In the genomic region with DNA sequence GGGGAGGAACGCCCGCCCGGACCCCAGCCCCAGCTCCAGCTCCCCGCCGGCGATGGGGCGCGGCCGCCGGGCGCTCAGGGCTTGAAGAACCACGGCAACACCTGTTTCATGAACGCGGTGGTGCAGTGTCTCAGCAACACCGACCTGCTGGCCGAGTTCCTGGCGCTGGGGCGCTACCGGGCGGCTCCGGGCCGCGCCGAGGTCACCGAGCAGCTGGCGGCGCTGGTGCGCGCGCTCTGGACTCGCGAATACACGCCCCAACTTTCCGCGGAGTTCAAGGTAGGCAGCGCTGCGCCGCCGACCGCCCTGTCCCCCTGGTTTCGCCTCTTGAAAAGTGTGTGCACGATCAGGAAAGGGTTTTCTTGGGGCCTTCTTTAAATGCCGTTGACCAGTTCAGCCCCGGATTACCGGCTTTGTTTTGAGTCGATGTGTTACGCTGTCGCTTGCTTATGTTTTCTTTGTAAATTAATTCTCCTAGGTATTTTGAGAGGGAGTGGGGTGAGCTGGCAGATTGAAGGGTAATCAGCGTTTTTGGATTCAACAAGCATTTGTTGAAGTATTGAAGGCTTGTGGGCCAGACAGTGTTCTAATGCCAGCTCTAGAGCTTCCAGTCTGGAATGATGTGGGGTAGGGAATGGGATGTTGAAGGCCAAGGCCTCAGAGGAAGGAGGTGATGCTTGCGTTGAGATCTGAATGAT, we compare ENCODE assay signal across 8 cellular contexts. TPM values are rescaled to one million over a fixed set of nuclear protein-coding genes. Genes with fewer than 3 reads are reported as not detected.
DNase-seq lines count a peak whose midpoint lies in the region; ATAC-seq and TF ChIP-seq lines count a peak whose summit lies in the region.

No MANE protein-coding gene starts in this region.

- H3K27ac ChIP-seq in KMS-11 (no peak overlapping the region), trophoblast cell (ENCODE audit: low read depth, low read length) (peak overlapping the region; percentile 86)

- H3K23ac ChIP-seq in trophoblast cell (ENCODE audit: low read length): no peak overlapping the region

- H2BK5ac ChIP-seq in trophoblast cell (ENCODE audit: low read depth, low read length, poor library complexity): peak overlapping the region; percentile 65

- H3K4me2 ChIP-seq in KMS-11: peak overlapping the region; percentile 54; the same call in 1 of the 2 replicates
- peak overlapping the region; percentile 95 for H3K4me2 ChIP-seq in trophoblast cell (ENCODE audit: low read length)

- intact Hi-C loops in posterior vena cava (cut with DNase I): no loop called here

- H3K79me2 ChIP-seq in KMS-11 (ENCODE audit: insufficient read depth, low read depth): no peaks in the 10 kb centered on the region
- H3K79me2 ChIP-seq in trophoblast cell (ENCODE audit: control insufficient read depth, insufficient read depth, low read length, poor library complexity): peaks cover 15% of the 10 kb centered on the region

- peak overlapping the region; percentile 82 for H2BK120ac ChIP-seq in trophoblast cell (ENCODE audit: insufficient read depth, low read length, poor library complexity)

- no peak overlapping the region; the same call in 1 of the 2 replicates for H3K9ac ChIP-seq in KMS-11
- H3K9ac ChIP-seq in trophoblast cell (ENCODE audit: low read length): peak overlapping the region; percentile 84

- H2AK5ac ChIP-seq in trophoblast cell (ENCODE audit: low read length): no peak overlapping the region

- H3K27me3 ChIP-seq in KMS-11 (ENCODE audit: insufficient read depth, low read depth) (no peaks in the 10 kb centered on the region), trophoblast cell (ENCODE audit: insufficient read depth, low read length) (no peaks in the 10 kb centered on the region)

- H3K79me1 ChIP-seq in trophoblast cell (ENCODE audit: low read length): peaks cover 26% of the 10 kb centered on the region

- DNase-seq in GM03348 (ENCODE audit: low spot score): peak; percentile 16
- peak; percentile 67 for DNase-seq in activated CD8-positive, alpha-beta memory T cell treated with anti-CD3 and anti-CD28 coated beads, Interleukin-2, amount 50 U/mL, for 48 hours
- DNase-seq in glomerular visceral epithelial cell (ENCODE audit: extremely low spot score): peak; percentile 68
- DNase-seq in trophoblast cell: peak; percentile 45 to 57
- no peak for DNase-seq in posterior vena cava (ENCODE audit: low spot score)
- DNase-seq in central memory CD4-positive, alpha-beta T cell: no peak

- peak overlapping the region; percentile 26 for H4K12ac ChIP-seq in trophoblast cell (ENCODE audit: low read depth, low read length)

- H2AFZ ChIP-seq in KMS-11 (ENCODE audit: low read depth) (peak overlapping the region; percentile 30; the same call in 1 of the 2 replicates), trophoblast cell (ENCODE audit: insufficient read depth, low read length, poor library complexity) (no peak overlapping the region)

- H4K20me1 ChIP-seq in KMS-11 (ENCODE audit: insufficient read depth): no peaks in the 10 kb centered on the region

- no peak overlapping the region for H2BK12ac ChIP-seq in trophoblast cell (ENCODE audit: low read length)

- H3K4me3 ChIP-seq in KMS-11 (IDR thresholded peaks at IDR 0.05; ENCODE audit: insufficient read depth, low read depth, low read length) (no peak overlapping the region), trophoblast cell (ENCODE audit: low read depth, low read length) (peak overlapping the region; percentile 89)

- peak overlapping the region; percentile 77 for H4K91ac ChIP-seq in trophoblast cell (ENCODE audit: low read depth, low read length)

- no peaks in the 10 kb centered on the region for H3K9me3 ChIP-seq in trophoblast cell (ENCODE audit: insufficient read depth, low read depth, low read length)

- no peak for ATAC-seq in GM21367 (IDR thresholded peaks at IDR 0.05; ENCODE audit: unreplicated experiment)

- H3K18ac ChIP-seq in trophoblast cell (ENCODE audit: low read length): peak overlapping the region; percentile 56

- H3K36me3 ChIP-seq in KMS-11 (ENCODE audit: insufficient read depth) (no peaks in the 10 kb centered on the region), trophoblast cell (ENCODE audit: control insufficient read depth in 1 of 2, insufficient read depth in 2 of 2, low read length in 2 of 2) (no peaks in the 10 kb centered on the region)

- H3K4ac ChIP-seq in trophoblast cell (ENCODE audit: low read depth, low read length): peak overlapping the region; percentile 68

- no CpG with 5 or more reads among the region's 50 CpGs for WGBS in trophoblast cell (ENCODE audit: extremely low coverage, insufficient coverage, insufficient read length)

- no peak for TF ChIP-seq CTCF in KMS-11 (conservative IDR thresholded peaks at IDR 0.05; ENCODE audit: low read depth, low read length)

- H3K4me1 ChIP-seq in KMS-11 (ENCODE audit: low read depth, poor library complexity, severe bottlenecking) (no peaks in the 10 kb centered on the region), trophoblast cell (ENCODE audit: control insufficient read depth in 1 of 2, insufficient read depth in 2 of 2, low read length in 2 of 2) (peaks cover 5 to 9% of the 10 kb centered on the region in 2 experiments)

- peak overlapping the region; percentile 54 for H3K14ac ChIP-seq in trophoblast cell (ENCODE audit: low read length)

- peak overlapping the region; percentile 32 for H4K8ac ChIP-seq in trophoblast cell (ENCODE audit: low read depth, low read length)

RNA-seq across cellular contexts. Expression of gene USP43, which starts 0.7 kb away (rescaled TPM):
- polyA plus RNA-seq in trophoblast cell (2013): 9.7 and 10.0 TPM in 2 replicates
- under 1 TPM in 1 of 2 donors, not detected in 1; 0.10 TPM for total RNA-seq in posterior vena cava

Comparison
In these comparisons a context has a peak if more than half of its experiments do, and no peak if none do; other contexts are left out.
1. DNase-seq: peak in GM03348 (single experiment), activated CD8-positive, alpha-beta memory T cell treated with anti-CD3 and anti-CD28 coated beads, Interleukin-2, amount 50 U/mL, for 48 hours (single experiment), glomerular visceral epithelial cell (single experiment) and trophoblast cell (2 of 2); none in posterior vena cava (single experiment) and central memory CD4-positive, alpha-beta T cell (single experiment).